In genomic region chr1:59686170-59686569, GRCh38 we compare ENCODE assay signal across 15 cellular contexts.
DNase-seq lines count a peak whose midpoint lies in the region; ATAC-seq lines count a peak whose summit lies in the region.
"Had no signal": no experiment of that assay in that cellular context is flagged by ENCODE, and none has a peak within 500 bp of the region (broad histone marks: within the 10 kb centered on the region; RNA-seq: fewer than 3 reads in every experiment).

No MANE protein-coding gene starts in this region.

- DNase-seq in DMS 273 (lab: John Stamatoyannopoulos, UW; ENCODE audit: unreplicated experiment): peak; percentile 96
- DNase-seq in NCI-H1092 (lab: John Stamatoyannopoulos, UW): peak; percentile 80
- DNase-seq in NCI-H446 treated with DMSO at 0.1 percent for 48 hours (lab: John Stamatoyannopoulos, UW): peak; percentile 93
- DNase-seq in fibroblast of peridontal ligament (ENCODE audit: extremely low read depth): peak; percentile 49
- no peak for DNase-seq in stimulated activated CD4-positive, alpha-beta T cell treated with anti-CD3 and anti-CD28 coated beads, Interleukin-2, amount 100 ng/mL, for 24 hours
- no peak for DNase-seq in retina
- no peak for DNase-seq in trophoblast cell
- DNase-seq: ACHN; activated gamma-delta T cell; CD8-positive, alpha-beta memory T cell; lower lobe of right lung; right lobe of liver; stimulated activated naive CD4-positive, alpha-beta T cell had no signal

- H3K4me3 ChIP-seq in trophoblast cell (ENCODE audit: low read depth, low read length): no peak overlapping the region
- H3K4me3 ChIP-seq: lower lobe of right lung, neural progenitor cell, right lobe of liver had no signal

- H2BK5ac ChIP-seq in trophoblast cell (ENCODE audit: low read depth, low read length, poor library complexity): no peak overlapping the region

- no peaks in the 10 kb centered on the region for H3K36me3 ChIP-seq in trophoblast cell (ENCODE audit: control insufficient read depth in 1 of 2, insufficient read depth in 2 of 2, low read length in 2 of 2)
- H3K36me3 ChIP-seq: lower lobe of right lung, neural progenitor cell had no signal

- H2BK12ac ChIP-seq in trophoblast cell (ENCODE audit: low read length): no peak overlapping the region

- peaks cover 4% of the 10 kb centered on the region for H3K79me1 ChIP-seq in trophoblast cell (ENCODE audit: low read length)

- H2AFZ ChIP-seq in trophoblast cell (ENCODE audit: insufficient read depth, low read length, poor library complexity): no peak overlapping the region
- H2AFZ ChIP-seq: neural progenitor cell had no signal

- no peak overlapping the region for H3K14ac ChIP-seq in trophoblast cell (ENCODE audit: low read length)

- H3K4ac ChIP-seq in trophoblast cell (ENCODE audit: low read depth, low read length): no peak overlapping the region

- H3K18ac ChIP-seq in trophoblast cell (ENCODE audit: low read length): no peak overlapping the region

- no peak overlapping the region for H2BK120ac ChIP-seq in trophoblast cell (ENCODE audit: insufficient read depth, low read length, poor library complexity)

- no peak overlapping the region for H4K12ac ChIP-seq in trophoblast cell (ENCODE audit: low read depth, low read length)

- H3K9me3 ChIP-seq in trophoblast cell (ENCODE audit: insufficient read depth, low read depth, low read length): peaks cover 2% of the 10 kb centered on the region
- H3K9me3 ChIP-seq: lower lobe of right lung, right lobe of liver had no signal

- H3K79me2 ChIP-seq in trophoblast cell (ENCODE audit: control insufficient read depth, insufficient read depth, low read length, poor library complexity): no peaks in the 10 kb centered on the region

- no peak for ATAC-seq in GM18909 (IDR thresholded peaks at IDR 0.05; ENCODE audit: poor library complexity, unreplicated experiment)
- ATAC-seq: lower lobe of right lung, right lobe of liver had no signal

- H4K91ac ChIP-seq in trophoblast cell (ENCODE audit: low read depth, low read length): no peak overlapping the region

- H3K4me2 ChIP-seq in trophoblast cell (ENCODE audit: low read length): no peak overlapping the region
- H3K4me2 ChIP-seq: neural progenitor cell had no signal

- H3K4me1 ChIP-seq in trophoblast cell (ENCODE audit: control insufficient read depth in 1 of 2, insufficient read depth in 2 of 2, low read length in 2 of 2): peaks cover 6 to 13% of the 10 kb centered on the region in 2 experiments

- no peak overlapping the region for H2AK5ac ChIP-seq in trophoblast cell (ENCODE audit: low read length)

- H3K27me3 ChIP-seq in trophoblast cell (ENCODE audit: insufficient read depth, low read length): no peaks in the 10 kb centered on the region
- H3K27me3 ChIP-seq: neural progenitor cell, right lobe of liver had no signal

- no peak overlapping the region for H3K27ac ChIP-seq in trophoblast cell (ENCODE audit: low read depth, low read length)
- H3K27ac ChIP-seq: lower lobe of right lung, neural progenitor cell, right lobe of liver had no signal

- H3K23ac ChIP-seq in trophoblast cell (ENCODE audit: low read length): no peak overlapping the region

- WGBS in trophoblast cell (ENCODE audit: extremely low coverage, insufficient coverage, insufficient read length): no CpG with 5 or more reads among the region's 3 CpGs

- H4K8ac ChIP-seq in trophoblast cell (ENCODE audit: low read depth, low read length): no peak overlapping the region

- H3K9ac ChIP-seq in trophoblast cell (ENCODE audit: low read length): no peak overlapping the region
- H3K9ac ChIP-seq: neural progenitor cell had no signal

Comparison
In these comparisons a context has a peak if more than half of its experiments do, and no peak if none do; other contexts are left out.
1. DNase-seq: peak in DMS 273 (single experiment), NCI-H1092 (single experiment), NCI-H446 treated with DMSO at 0.1 percent for 48 hours (single experiment) and fibroblast of peridontal ligament (single experiment); none in stimulated activated CD4-positive, alpha-beta T cell treated with anti-CD3 and anti-CD28 coated beads, Interleukin-2, amount 100 ng/mL, for 24 hours (0 of 2), retina (single experiment) and trophoblast cell (0 of 2).